In the genomic region with DNA sequence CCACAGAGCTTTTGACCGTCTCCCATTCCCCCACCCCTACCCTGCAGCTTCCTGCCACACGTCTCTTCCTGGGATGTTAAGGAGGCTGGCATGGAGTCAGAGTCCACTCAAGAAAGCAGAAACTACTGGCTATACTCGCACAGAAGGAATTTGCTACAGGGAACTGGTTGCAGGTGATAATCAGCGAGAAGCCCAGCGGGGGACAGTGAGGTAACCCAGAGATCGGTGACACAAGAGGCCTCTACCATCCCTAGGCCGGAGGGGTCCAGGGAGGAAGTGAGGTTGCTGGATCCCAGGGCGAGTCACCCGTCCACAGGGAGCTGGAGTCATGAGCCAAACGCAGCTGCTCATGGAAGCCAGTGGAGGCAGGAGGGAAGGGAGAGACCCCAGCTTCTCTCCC, we compare ENCODE assay signal across 7 cellular contexts.
"Had no signal": no experiment of that assay in that cellular context is flagged by ENCODE, and none has a peak within 500 bp of the region (broad histone marks: within the 10 kb centered on the region; RNA-seq: fewer than 3 reads in every experiment).

No MANE protein-coding gene starts in this region.

- H3K4me2 ChIP-seq: smooth muscle cell had no signal

- H3K27ac ChIP-seq: left ventricle myocardium inferior, neutrophil had no signal

- H3K4me3 ChIP-seq: left ventricle myocardium inferior, smooth muscle cell had no signal

- ATAC-seq: esophagus mucosa; stimulated activated memory B cell treated with anti-CD40 and anti-IgM and Interleukin-4, amounts not matched to agents 10 μg/mL and 1 μg/mL and 100 μg/mL, for 72 hours had no signal

- H3K9me3 ChIP-seq: left ventricle myocardium inferior, neutrophil had no signal

- H3K36me3 ChIP-seq: left ventricle myocardium inferior, neutrophil had no signal

- DNase-seq: activated CD4-positive, alpha-beta T cell treated with anti-CD3 and anti-CD28 coated beads, Interleukin-2, amount 50 U/mL, for 1 hour; foreskin fibroblast; left ventricle myocardium inferior had no signal
